Comparison of ENCODE assay signal across 1 cellular context in genomic region chr6:157304840-157305675, GRCh38.
TF ChIP-seq lines count a peak whose summit lies in the region.

No MANE protein-coding gene starts in this region.

TF ChIP-seq in K562, 482 proteins besides CTCF, POLR2A, EP300 and RAD21 (continued from another document and continues in another):
- TF ChIP-seq ZBTB49 (CRISPR knock-in tag; IDR thresholded peaks at IDR 0.05; ENCODE audit: borderline replicate concordance) (no peak), SAP30 (IDR thresholded peaks at IDR 0.05; ENCODE audit: borderline replicate concordance, insufficient read depth, low read depth, low read length, poor library complexity, severe bottlenecking) (no peak), ZBED1 (IDR thresholded peaks at IDR 0.05) (no peak), ZNF41 (CRISPR knock-in tag; conservative IDR thresholded peaks at IDR 0.05) (no peak), SAFB (IDR thresholded peaks at IDR 0.05; ENCODE audit: borderline replicate concordance, low read depth, low read length) (no peak), NR2F6 (CRISPR knock-in tag; IDR thresholded peaks at IDR 0.05) (no peak), HDAC8 (tag; IDR thresholded peaks at IDR 0.05) (no peak), HDAC6 (IDR thresholded peaks at IDR 0.05; ENCODE audit: low read depth, low read length) (no peak), ZNF639 (CRISPR knock-in tag; conservative IDR thresholded peaks at IDR 0.05 in 1 of 2, IDR thresholded peaks at IDR 0.05 in 1 of 2) (no peak), SMC3 (conservative IDR thresholded peaks at IDR 0.05; ENCODE audit: insufficient read depth, low read depth, low read length) (no peak), ZNF589 (CRISPR knock-in tag; IDR thresholded peaks at IDR 0.05; ENCODE audit: low read depth) (peak; percentile 82), PHB2 (IDR thresholded peaks at IDR 0.05; ENCODE audit: low read depth) (no peak), THAP12 (CRISPR knock-in tag; IDR thresholded peaks at IDR 0.05) (no peak), CBFB (CRISPR knock-in tag; IDR thresholded peaks at IDR 0.05) (no peak), HDGF (IDR thresholded peaks at IDR 0.05) (no peak), ZNF431 (CRISPR knock-in tag; IDR thresholded peaks at IDR 0.05) (no peak), SNRNP70 (optimal IDR thresholded peaks at IDR 0.05; ENCODE audit: low read depth, low read length) (no peak), GABPB1 (CRISPR knock-in tag; IDR thresholded peaks at IDR 0.05) (0 out of 2 replicates have a peak, but pooled peaks have one; percentile 18), ELF1 (tag; IDR thresholded peaks at IDR 0.05) (no peak), ILK (tag; IDR thresholded peaks at IDR 0.05; ENCODE audit: borderline replicate concordance, low read depth) (no peak), ZNF253 (CRISPR knock-in tag; conservative IDR thresholded peaks at IDR 0.05) (no peak), RREB1 (CRISPR knock-in tag; IDR thresholded peaks at IDR 0.05) (no peak), ZNF507 (tag; conservative IDR thresholded peaks at IDR 0.05) (no peak), PURB (CRISPR knock-in tag; IDR thresholded peaks at IDR 0.05; ENCODE audit: low read depth) (no peak), CCNT2 (IDR thresholded peaks at IDR 0.05; ENCODE audit: borderline replicate concordance, extremely low read depth, insufficient read length, low read depth, low read length) (no peak), DPF2 (IDR thresholded peaks at IDR 0.05) (no peak; the same call in 1 of the 2 replicates), NFYB (IDR thresholded peaks at IDR 0.05; ENCODE audit: extremely low read depth, insufficient read length) (no peak), DMBX1 (CRISPR knock-in tag; IDR thresholded peaks at IDR 0.05; ENCODE audit: borderline replicate concordance) (no peak), ZC3H8 (IDR thresholded peaks at IDR 0.05) (no peak), ELK1 (CRISPR knock-in tag; IDR thresholded peaks at IDR 0.05) (no peak), SMARCB1 (IDR thresholded peaks at IDR 0.05; ENCODE audit: insufficient read length, low read depth) (no peak), HDAC3 (IDR thresholded peaks at IDR 0.05; ENCODE audit: borderline replicate concordance, partially characterized antibody) (no peak), C11orf30 (IDR thresholded peaks at IDR 0.05; ENCODE audit: low read depth) (no peak), DIDO1 (tag; IDR thresholded peaks at IDR 0.05; ENCODE audit: low read depth) (no peak), POLR2AphosphoS2 (IDR thresholded peaks at IDR 0.05; ENCODE audit: low read length) (no peak), TAF9B (IDR thresholded peaks at IDR 0.05; ENCODE audit: partially characterized antibody) (no peak), ZNF384 (IDR thresholded peaks at IDR 0.05; ENCODE audit: low read depth, low read length) (no peak)
- TF ChIP-seq, protein P1, sequence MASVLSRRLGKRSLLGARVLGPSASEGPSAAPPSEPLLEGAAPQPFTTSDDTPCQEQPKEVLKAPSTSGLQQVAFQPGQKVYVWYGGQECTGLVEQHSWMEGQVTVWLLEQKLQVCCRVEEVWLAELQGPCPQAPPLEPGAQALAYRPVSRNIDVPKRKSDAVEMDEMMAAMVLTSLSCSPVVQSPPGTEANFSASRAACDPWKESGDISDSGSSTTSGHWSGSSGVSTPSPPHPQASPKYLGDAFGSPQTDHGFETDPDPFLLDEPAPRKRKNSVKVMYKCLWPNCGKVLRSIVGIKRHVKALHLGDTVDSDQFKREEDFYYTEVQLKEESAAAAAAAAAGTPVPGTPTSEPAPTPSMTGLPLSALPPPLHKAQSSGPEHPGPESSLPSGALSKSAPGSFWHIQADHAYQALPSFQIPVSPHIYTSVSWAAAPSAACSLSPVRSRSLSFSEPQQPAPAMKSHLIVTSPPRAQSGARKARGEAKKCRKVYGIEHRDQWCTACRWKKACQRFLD (CRISPR knock-in tag; IDR thresholded peaks at IDR 0.05): no peak
- TF ChIP-seq, protein P2, sequence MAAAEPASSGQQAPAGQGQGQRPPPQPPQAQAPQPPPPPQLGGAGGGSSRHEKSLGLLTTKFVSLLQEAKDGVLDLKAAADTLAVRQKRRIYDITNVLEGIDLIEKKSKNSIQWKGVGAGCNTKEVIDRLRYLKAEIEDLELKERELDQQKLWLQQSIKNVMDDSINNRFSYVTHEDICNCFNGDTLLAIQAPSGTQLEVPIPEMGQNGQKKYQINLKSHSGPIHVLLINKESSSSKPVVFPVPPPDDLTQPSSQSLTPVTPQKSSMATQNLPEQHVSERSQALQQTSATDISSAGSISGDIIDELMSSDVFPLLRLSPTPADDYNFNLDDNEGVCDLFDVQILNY (CRISPR knock-in tag; IDR thresholded peaks at IDR 0.05): 0 out of 2 replicates have a peak, but pooled peaks have one; percentile 29
- TF ChIP-seq, protein P3, sequence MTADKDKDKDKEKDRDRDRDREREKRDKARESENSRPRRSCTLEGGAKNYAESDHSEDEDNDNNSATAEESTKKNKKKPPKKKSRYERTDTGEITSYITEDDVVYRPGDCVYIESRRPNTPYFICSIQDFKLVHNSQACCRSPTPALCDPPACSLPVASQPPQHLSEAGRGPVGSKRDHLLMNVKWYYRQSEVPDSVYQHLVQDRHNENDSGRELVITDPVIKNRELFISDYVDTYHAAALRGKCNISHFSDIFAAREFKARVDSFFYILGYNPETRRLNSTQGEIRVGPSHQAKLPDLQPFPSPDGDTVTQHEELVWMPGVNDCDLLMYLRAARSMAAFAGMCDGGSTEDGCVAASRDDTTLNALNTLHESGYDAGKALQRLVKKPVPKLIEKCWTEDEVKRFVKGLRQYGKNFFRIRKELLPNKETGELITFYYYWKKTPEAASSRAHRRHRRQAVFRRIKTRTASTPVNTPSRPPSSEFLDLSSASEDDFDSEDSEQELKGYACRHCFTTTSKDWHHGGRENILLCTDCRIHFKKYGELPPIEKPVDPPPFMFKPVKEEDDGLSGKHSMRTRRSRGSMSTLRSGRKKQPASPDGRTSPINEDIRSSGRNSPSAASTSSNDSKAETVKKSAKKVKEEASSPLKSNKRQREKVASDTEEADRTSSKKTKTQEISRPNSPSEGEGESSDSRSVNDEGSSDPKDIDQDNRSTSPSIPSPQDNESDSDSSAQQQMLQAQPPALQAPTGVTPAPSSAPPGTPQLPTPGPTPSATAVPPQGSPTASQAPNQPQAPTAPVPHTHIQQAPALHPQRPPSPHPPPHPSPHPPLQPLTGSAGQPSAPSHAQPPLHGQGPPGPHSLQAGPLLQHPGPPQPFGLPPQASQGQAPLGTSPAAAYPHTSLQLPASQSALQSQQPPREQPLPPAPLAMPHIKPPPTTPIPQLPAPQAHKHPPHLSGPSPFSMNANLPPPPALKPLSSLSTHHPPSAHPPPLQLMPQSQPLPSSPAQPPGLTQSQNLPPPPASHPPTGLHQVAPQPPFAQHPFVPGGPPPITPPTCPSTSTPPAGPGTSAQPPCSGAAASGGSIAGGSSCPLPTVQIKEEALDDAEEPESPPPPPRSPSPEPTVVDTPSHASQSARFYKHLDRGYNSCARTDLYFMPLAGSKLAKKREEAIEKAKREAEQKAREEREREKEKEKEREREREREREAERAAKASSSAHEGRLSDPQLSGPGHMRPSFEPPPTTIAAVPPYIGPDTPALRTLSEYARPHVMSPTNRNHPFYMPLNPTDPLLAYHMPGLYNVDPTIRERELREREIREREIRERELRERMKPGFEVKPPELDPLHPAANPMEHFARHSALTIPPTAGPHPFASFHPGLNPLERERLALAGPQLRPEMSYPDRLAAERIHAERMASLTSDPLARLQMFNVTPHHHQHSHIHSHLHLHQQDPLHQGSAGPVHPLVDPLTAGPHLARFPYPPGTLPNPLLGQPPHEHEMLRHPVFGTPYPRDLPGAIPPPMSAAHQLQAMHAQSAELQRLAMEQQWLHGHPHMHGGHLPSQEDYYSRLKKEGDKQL (CRISPR knock-in tag; IDR thresholded peaks at IDR 0.05; ENCODE audit: borderline replicate concordance): no peak
- TF ChIP-seq, protein P4, sequence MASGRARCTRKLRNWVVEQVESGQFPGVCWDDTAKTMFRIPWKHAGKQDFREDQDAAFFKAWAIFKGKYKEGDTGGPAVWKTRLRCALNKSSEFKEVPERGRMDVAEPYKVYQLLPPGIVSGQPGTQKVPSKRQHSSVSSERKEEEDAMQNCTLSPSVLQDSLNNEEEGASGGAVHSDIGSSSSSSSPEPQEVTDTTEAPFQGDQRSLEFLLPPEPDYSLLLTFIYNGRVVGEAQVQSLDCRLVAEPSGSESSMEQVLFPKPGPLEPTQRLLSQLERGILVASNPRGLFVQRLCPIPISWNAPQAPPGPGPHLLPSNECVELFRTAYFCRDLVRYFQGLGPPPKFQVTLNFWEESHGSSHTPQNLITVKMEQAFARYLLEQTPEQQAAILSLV (tag; IDR thresholded peaks at IDR 0.05): no peak
